2 cellular contexts compared by ENCODE assay signal in the genomic region with DNA sequence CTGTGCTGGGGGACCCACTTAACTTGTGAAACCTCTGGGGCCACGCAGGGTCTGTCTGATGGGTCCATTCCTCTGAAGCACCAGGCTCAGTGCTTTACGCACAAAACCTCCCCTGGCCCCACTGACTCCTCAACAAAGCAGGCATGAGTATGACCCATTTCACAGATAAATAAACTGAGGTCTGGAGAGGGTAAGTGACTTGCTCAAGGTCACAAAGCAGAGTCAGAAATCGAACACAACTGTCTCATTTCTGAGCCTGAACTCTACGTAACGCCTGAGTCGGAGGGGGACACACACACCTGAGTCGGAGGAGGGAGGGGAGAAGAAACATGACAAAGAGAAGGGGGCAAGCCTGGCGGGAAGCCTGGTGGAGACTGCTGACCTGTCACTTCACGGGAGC.
A peak's percentile ranks its signal among the peaks of the same experiment; 100 is the strongest.
TF ChIP-seq lines count a peak whose summit lies in the region.

No MANE protein-coding gene starts in this region.

TF ChIP-seq in IMR-90, 13 proteins besides CTCF, POLR2A, EP300 and RAD21:
- no peak for TF ChIP-seq MXI1 (IDR thresholded peaks at IDR 0.05; ENCODE audit: borderline replicate concordance, low read depth, low read length)
- no peak for TF ChIP-seq MAZ (IDR thresholded peaks at IDR 0.05; ENCODE audit: borderline replicate concordance, low read depth, low read length)
- no peak for TF ChIP-seq RCOR1 (IDR thresholded peaks at IDR 0.05; ENCODE audit: insufficient replicate concordance, low read length)
- TF ChIP-seq, protein P1, sequence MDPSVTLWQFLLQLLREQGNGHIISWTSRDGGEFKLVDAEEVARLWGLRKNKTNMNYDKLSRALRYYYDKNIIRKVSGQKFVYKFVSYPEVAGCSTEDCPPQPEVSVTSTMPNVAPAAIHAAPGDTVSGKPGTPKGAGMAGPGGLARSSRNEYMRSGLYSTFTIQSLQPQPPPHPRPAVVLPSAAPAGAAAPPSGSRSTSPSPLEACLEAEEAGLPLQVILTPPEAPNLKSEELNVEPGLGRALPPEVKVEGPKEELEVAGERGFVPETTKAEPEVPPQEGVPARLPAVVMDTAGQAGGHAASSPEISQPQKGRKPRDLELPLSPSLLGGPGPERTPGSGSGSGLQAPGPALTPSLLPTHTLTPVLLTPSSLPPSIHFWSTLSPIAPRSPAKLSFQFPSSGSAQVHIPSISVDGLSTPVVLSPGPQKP (IDR thresholded peaks at IDR 0.05; ENCODE audit: borderline replicate concordance, low read depth, low read length): no peak
- TF ChIP-seq RFX5 (IDR thresholded peaks at IDR 0.05; ENCODE audit: low read depth, low read length): no peak
- TF ChIP-seq FOS (IDR thresholded peaks at IDR 0.05; ENCODE audit: low read depth, low read length): no peak
- TF ChIP-seq, protein P2, sequence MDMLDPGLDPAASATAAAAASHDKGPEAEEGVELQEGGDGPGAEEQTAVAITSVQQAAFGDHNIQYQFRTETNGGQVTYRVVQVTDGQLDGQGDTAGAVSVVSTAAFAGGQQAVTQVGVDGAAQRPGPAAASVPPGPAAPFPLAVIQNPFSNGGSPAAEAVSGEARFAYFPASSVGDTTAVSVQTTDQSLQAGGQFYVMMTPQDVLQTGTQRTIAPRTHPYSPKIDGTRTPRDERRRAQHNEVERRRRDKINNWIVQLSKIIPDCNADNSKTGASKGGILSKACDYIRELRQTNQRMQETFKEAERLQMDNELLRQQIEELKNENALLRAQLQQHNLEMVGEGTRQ (IDR thresholded peaks at IDR 0.05; ENCODE audit: low read depth, low read length): no peak
- TF ChIP-seq CHD1 (IDR thresholded peaks at IDR 0.05; ENCODE audit: low read depth, low read length): no peak
- TF ChIP-seq CEBPB (IDR thresholded peaks at IDR 0.05; ENCODE audit: low read depth, low read length): no peak
- no peak for TF ChIP-seq SMC3 (IDR thresholded peaks at IDR 0.05; ENCODE audit: low read depth, low read length)
- TF ChIP-seq MAFK (IDR thresholded peaks at IDR 0.05; ENCODE audit: low read depth, low read length): no peak
- no peak for TF ChIP-seq BHLHE40 (IDR thresholded peaks at IDR 0.05; ENCODE audit: low read depth, low read length)
- no peak for TF ChIP-seq NFE2L2 (IDR thresholded peaks at IDR 0.05; ENCODE audit: low read depth, low read length)

TF ChIP-seq in K562, 482 proteins besides CTCF, POLR2A, EP300 and RAD21:
- TF ChIP-seq, protein P3, sequence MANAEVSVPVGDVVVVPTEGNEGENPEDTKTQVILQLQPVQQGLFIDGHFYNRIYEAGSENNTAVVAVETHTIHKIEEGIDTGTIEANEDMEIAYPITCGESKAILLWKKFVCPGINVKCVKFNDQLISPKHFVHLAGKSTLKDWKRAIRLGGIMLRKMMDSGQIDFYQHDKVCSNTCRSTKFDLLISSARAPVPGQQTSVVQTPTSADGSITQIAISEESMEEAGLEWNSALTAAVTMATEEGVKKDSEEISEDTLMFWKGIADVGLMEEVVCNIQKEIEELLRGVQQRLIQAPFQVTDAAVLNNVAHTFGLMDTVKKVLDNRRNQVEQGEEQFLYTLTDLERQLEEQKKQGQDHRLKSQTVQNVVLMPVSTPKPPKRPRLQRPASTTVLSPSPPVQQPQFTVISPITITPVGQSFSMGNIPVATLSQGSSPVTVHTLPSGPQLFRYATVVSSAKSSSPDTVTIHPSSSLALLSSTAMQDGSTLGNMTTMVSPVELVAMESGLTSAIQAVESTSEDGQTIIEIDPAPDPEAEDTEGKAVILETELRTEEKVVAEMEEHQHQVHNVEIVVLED (CRISPR knock-in tag; IDR thresholded peaks at IDR 0.05): no peak
- peak; percentile 76 for TF ChIP-seq ESRRA (IDR thresholded peaks at IDR 0.05; ENCODE audit: borderline replicate concordance, low read depth)
- no peak for TF ChIP-seq GTF2E2 (tag; IDR thresholded peaks at IDR 0.05)
- TF ChIP-seq KDM1A (IDR thresholded peaks at IDR 0.05): peak in 1 of 2 experiments; percentile 52; a peak in 1 of 4 replicates
- TF ChIP-seq CBX1 (IDR thresholded peaks at IDR 0.05; ENCODE audit: low read depth): 0 out of 2 replicates have a peak, but pooled peaks have one; percentile 27
- peak; percentile 62 for TF ChIP-seq RBM25 (IDR thresholded peaks at IDR 0.05; ENCODE audit: low read depth, low read length, severe bottlenecking)
- TF ChIP-seq BCOR (IDR thresholded peaks at IDR 0.05): peak; percentile 57
- peak; percentile 22 for TF ChIP-seq ZFP36 (IDR thresholded peaks at IDR 0.05; ENCODE audit: low read depth, low read length, partially characterized antibody)
- TF ChIP-seq, protein P4, sequence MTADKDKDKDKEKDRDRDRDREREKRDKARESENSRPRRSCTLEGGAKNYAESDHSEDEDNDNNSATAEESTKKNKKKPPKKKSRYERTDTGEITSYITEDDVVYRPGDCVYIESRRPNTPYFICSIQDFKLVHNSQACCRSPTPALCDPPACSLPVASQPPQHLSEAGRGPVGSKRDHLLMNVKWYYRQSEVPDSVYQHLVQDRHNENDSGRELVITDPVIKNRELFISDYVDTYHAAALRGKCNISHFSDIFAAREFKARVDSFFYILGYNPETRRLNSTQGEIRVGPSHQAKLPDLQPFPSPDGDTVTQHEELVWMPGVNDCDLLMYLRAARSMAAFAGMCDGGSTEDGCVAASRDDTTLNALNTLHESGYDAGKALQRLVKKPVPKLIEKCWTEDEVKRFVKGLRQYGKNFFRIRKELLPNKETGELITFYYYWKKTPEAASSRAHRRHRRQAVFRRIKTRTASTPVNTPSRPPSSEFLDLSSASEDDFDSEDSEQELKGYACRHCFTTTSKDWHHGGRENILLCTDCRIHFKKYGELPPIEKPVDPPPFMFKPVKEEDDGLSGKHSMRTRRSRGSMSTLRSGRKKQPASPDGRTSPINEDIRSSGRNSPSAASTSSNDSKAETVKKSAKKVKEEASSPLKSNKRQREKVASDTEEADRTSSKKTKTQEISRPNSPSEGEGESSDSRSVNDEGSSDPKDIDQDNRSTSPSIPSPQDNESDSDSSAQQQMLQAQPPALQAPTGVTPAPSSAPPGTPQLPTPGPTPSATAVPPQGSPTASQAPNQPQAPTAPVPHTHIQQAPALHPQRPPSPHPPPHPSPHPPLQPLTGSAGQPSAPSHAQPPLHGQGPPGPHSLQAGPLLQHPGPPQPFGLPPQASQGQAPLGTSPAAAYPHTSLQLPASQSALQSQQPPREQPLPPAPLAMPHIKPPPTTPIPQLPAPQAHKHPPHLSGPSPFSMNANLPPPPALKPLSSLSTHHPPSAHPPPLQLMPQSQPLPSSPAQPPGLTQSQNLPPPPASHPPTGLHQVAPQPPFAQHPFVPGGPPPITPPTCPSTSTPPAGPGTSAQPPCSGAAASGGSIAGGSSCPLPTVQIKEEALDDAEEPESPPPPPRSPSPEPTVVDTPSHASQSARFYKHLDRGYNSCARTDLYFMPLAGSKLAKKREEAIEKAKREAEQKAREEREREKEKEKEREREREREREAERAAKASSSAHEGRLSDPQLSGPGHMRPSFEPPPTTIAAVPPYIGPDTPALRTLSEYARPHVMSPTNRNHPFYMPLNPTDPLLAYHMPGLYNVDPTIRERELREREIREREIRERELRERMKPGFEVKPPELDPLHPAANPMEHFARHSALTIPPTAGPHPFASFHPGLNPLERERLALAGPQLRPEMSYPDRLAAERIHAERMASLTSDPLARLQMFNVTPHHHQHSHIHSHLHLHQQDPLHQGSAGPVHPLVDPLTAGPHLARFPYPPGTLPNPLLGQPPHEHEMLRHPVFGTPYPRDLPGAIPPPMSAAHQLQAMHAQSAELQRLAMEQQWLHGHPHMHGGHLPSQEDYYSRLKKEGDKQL (CRISPR knock-in tag; IDR thresholded peaks at IDR 0.05; ENCODE audit: borderline replicate concordance): no peak
- TF ChIP-seq, protein P5, sequence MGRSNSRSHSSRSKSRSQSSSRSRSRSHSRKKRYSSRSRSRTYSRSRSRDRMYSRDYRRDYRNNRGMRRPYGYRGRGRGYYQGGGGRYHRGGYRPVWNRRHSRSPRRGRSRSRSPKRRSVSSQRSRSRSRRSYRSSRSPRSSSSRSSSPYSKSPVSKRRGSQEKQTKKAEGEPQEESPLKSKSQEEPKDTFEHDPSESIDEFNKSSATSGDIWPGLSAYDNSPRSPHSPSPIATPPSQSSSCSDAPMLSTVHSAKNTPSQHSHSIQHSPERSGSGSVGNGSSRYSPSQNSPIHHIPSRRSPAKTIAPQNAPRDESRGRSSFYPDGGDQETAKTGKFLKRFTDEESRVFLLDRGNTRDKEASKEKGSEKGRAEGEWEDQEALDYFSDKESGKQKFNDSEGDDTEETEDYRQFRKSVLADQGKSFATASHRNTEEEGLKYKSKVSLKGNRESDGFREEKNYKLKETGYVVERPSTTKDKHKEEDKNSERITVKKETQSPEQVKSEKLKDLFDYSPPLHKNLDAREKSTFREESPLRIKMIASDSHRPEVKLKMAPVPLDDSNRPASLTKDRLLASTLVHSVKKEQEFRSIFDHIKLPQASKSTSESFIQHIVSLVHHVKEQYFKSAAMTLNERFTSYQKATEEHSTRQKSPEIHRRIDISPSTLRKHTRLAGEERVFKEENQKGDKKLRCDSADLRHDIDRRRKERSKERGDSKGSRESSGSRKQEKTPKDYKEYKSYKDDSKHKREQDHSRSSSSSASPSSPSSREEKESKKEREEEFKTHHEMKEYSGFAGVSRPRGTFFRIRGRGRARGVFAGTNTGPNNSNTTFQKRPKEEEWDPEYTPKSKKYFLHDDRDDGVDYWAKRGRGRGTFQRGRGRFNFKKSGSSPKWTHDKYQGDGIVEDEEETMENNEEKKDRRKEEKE (IDR thresholded peaks at IDR 0.05; ENCODE audit: borderline replicate concordance in 1 of 2, control insufficient read depth in 1 of 2, low read depth in 2 of 2, low read length in 1 of 2): no peak
- TF ChIP-seq, protein P6, sequence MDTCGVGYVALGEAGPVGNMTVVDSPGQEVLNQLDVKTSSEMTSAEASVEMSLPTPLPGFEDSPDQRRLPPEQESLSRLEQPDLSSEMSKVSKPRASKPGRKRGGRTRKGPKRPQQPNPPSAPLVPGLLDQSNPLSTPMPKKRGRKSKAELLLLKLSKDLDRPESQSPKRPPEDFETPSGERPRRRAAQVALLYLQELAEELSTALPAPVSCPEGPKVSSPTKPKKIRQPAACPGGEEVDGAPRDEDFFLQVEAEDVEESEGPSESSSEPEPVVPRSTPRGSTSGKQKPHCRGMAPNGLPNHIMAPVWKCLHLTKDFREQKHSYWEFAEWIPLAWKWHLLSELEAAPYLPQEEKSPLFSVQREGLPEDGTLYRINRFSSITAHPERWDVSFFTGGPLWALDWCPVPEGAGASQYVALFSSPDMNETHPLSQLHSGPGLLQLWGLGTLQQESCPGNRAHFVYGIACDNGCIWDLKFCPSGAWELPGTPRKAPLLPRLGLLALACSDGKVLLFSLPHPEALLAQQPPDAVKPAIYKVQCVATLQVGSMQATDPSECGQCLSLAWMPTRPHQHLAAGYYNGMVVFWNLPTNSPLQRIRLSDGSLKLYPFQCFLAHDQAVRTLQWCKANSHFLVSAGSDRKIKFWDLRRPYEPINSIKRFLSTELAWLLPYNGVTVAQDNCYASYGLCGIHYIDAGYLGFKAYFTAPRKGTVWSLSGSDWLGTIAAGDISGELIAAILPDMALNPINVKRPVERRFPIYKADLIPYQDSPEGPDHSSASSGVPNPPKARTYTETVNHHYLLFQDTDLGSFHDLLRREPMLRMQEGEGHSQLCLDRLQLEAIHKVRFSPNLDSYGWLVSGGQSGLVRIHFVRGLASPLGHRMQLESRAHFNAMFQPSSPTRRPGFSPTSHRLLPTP (IDR thresholded peaks at IDR 0.05; ENCODE audit: borderline replicate concordance, extremely low read depth, insufficient read length): no peak
- no peak for TF ChIP-seq BMI1 (IDR thresholded peaks at IDR 0.05; ENCODE audit: low read length)
- TF ChIP-seq, protein P7, sequence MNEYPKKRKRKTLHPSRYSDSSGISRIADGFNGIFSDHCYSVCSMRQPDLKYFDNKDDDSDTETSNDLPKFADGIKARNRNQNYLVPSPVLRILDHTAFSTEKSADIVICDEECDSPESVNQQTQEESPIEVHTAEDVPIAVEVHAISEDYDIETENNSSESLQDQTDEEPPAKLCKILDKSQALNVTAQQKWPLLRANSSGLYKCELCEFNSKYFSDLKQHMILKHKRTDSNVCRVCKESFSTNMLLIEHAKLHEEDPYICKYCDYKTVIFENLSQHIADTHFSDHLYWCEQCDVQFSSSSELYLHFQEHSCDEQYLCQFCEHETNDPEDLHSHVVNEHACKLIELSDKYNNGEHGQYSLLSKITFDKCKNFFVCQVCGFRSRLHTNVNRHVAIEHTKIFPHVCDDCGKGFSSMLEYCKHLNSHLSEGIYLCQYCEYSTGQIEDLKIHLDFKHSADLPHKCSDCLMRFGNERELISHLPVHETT (CRISPR knock-in tag; conservative IDR thresholded peaks at IDR 0.05 in 1 of 2, IDR thresholded peaks at IDR 0.05 in 1 of 2): no peak
